In genomic region chr14:84929834-84930233, GRCh38 we compare ENCODE assay signal across 26 cellular contexts.
"Had no signal": no experiment of that assay in that cellular context is flagged by ENCODE, and none has a peak within 500 bp of the region (broad histone marks: within the 10 kb centered on the region; RNA-seq: fewer than 3 reads in every experiment).

No MANE protein-coding gene starts in this region.

- H3K4me1 ChIP-seq: parathyroid adenoma, psoas muscle, right lobe of liver, sigmoid colon, thyroid gland, upper lobe of left lung, vagina had no signal

- H3K79me2 ChIP-seq: parathyroid adenoma had no signal

- DNase-seq: naive thymus-derived CD4-positive, alpha-beta T cell; natural killer cell; nephron progenitor cell; occipital lobe; ovary; posterior cingulate gyrus; psoas muscle; right cardiac atrium; right lobe of liver; sigmoid colon; small intestine; stimulated activated CD4-positive, alpha-beta T cell treated with anti-CD3 and anti-CD28 coated beads, Interleukin-15, amount 100 ng/mL, for 24 hours; stimulated activated CD4-positive, alpha-beta T cell treated with anti-CD3 and anti-CD28 coated beads, Interleukin-2, amount 100 ng/mL, for 24 hours; stimulated activated CD4-positive, alpha-beta T cell treated with anti-CD3 and anti-CD28 coated beads, Interleukin-2, amount 100 ng/mL, for 48 hours; stimulated activated CD4-positive, alpha-beta T cell treated with anti-CD3 and anti-CD28 coated beads, Interleukin-4, amount 100 ng/mL, for 24 hours; stimulated activated naive B cell treated with anti-CD40 and anti-IgM and Interleukin-4, amounts not matched to agents 10 μg/mL and 1 μg/mL and 100 μg/mL, for 72 hours; stimulated activated naive CD4-positive, alpha-beta T cell treated with Interleukin-2 at 50 U/mL for 16 hours; stomach; thyroid gland; trophoblast cell; upper lobe of left lung had no signal

- H3K4me3 ChIP-seq: ovary, psoas muscle, right lobe of liver, sigmoid colon, stomach, thoracic aorta, thyroid gland, tibial nerve, upper lobe of left lung, vagina had no signal

- H3K27ac ChIP-seq: ovary, parathyroid adenoma, psoas muscle, right lobe of liver, sigmoid colon, stomach, thoracic aorta, thyroid gland, tibial nerve, upper lobe of left lung, vagina had no signal

- H3K9me3 ChIP-seq: ovary, psoas muscle, right lobe of liver, sigmoid colon, stomach, thoracic aorta, thyroid gland, tibial nerve, upper lobe of left lung, vagina had no signal

- H3K27me3 ChIP-seq: ovary, right lobe of liver, sigmoid colon, stomach, thyroid gland, tibial nerve, upper lobe of left lung, vagina had no signal

- H2AFZ ChIP-seq: parathyroid adenoma had no signal

- ATAC-seq: naive thymus-derived CD4-positive, alpha-beta T cell; natural killer cell; psoas muscle; right cardiac atrium; right lobe of liver; stimulated activated effector memory CD8-positive, alpha-beta T cell treated with anti-CD3 and anti-CD28 coated beads, Interleukin-12 subunit alpha, Interleukin-12 subunit beta, amount 100 ng/mL, for 72 hours; stimulated activated naive B cell treated with anti-CD40 and anti-IgM and Interleukin-4, amounts not matched to agents 10 μg/mL and 1 μg/mL and 100 μg/mL, for 72 hours had no signal

- H3K36me3 ChIP-seq: ovary, right lobe of liver, sigmoid colon, stomach, thoracic aorta, thyroid gland, tibial nerve, upper lobe of left lung, vagina had no signal

- H3K9ac ChIP-seq: parathyroid adenoma had no signal
